Comparison of ENCODE assay signal across 12 cellular contexts in the genomic region with DNA sequence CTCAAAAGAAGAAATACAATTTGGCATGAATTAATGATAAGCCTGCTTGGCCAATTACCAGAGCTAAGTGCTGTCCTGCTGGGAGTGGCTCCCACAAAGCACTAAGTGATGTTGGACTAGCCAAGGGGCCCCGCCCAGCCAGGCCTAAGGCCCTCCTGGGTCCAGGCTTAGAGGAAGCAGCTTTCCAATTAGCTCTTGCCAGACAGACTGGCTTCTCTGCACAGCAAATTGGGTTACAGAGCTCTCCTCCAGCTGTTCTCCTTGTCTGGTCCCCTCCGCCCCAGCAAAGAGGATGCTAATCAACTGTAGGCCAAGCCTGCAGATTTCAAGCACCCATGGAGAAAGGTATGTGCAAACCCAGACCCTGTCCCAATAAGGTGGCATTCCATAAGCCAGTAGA.
DNase-seq lines count a peak whose midpoint lies in the region; ATAC-seq and TF ChIP-seq lines count a peak whose summit lies in the region.
"Had no signal": no experiment of that assay in that cellular context is flagged by ENCODE, and none has a peak within 500 bp of the region (broad histone marks: within the 10 kb centered on the region; RNA-seq: fewer than 3 reads in every experiment).

No MANE protein-coding gene starts in this region.

- no peak for TF ChIP-seq POLR2A in right lobe of liver (IDR thresholded peaks at IDR 0.05)

- no peaks in the 10 kb centered on the region for H3K27me3 ChIP-seq in BE2C
- no peaks in the 10 kb centered on the region for H3K27me3 ChIP-seq in CD8-positive, alpha-beta memory T cell (ENCODE audit: insufficient read depth, low read length, poor library complexity, severe bottlenecking)
- no peaks in the 10 kb centered on the region for H3K27me3 ChIP-seq in right lobe of liver

- H3K27me3 Mint-ChIP-seq in CD8-positive, alpha-beta memory T cell, result peaks cover 11 to 20% of the 10 kb centered on the region in 2 donors

- H3K4me1 Mint-ChIP-seq in CD8-positive, alpha-beta memory T cell, result no peaks in the 10 kb centered on the region
- H3K4me1 Mint-ChIP-seq: B cell had no signal

- no peaks in the 10 kb centered on the region for H3K9me3 ChIP-seq in BE2C
- no peaks in the 10 kb centered on the region for H3K9me3 ChIP-seq in CD8-positive, alpha-beta memory T cell (ENCODE audit: low read length)
- H3K9me3 ChIP-seq in right lobe of liver, result no peaks in the 10 kb centered on the region

- no peak overlapping the region for H3K27ac Mint-ChIP-seq in CD8-positive, alpha-beta memory T cell
- H3K27ac Mint-ChIP-seq: B cell; T-helper 2 cell treated with Interferon-gamma antibody and Interleukin-4, amounts not matched to agents 5 μg/mL and 100 μg/mL, for 36 hours had no signal

- ATAC-seq in SK-N-SH treated with all-trans-retinoic acid at 6 μM for 48 hours (peak; percentile 47), right lobe of liver (no peak)

- no peak overlapping the region for H3K4me3 Mint-ChIP-seq in CD8-positive, alpha-beta memory T cell
- H3K4me3 Mint-ChIP-seq: B cell; T-helper 2 cell treated with Interferon-gamma antibody and Interleukin-4, amounts not matched to agents 5 μg/mL and 100 μg/mL, for 36 hours had no signal

- intact Hi-C loops in right lobe of liver (cut with DNase I), result no loop called here

- peaks cover 0 to 3% (median 0%) of the 10 kb centered on the region in 5 donors for H3K9me3 Mint-ChIP-seq in CD8-positive, alpha-beta memory T cell
- H3K9me3 Mint-ChIP-seq: T-helper 2 cell treated with Interferon-gamma antibody and Interleukin-4, amounts not matched to agents 5 μg/mL and 100 μg/mL, for 36 hours had no signal

- 56% methylated on average over 2 of the region's 2 CpGs for WGBS in right lobe of liver (ENCODE audit: insufficient coverage, low coverage, low lambda C conversion rate, missing lambda C conversion rate)

- POLR2A ChIA-PET in CD8-positive, alpha-beta memory T cell (lab: Charles Lee), result no interaction called here

- H3K4me1 ChIP-seq in BE2C (peaks cover 43% of the 10 kb centered on the region), right lobe of liver (no peaks in the 10 kb centered on the region)
- no peaks in the 10 kb centered on the region for H3K4me1 ChIP-seq in CD8-positive, alpha-beta memory T cell (ENCODE audit: insufficient read depth, low read length)

- H3K36me3 Mint-ChIP-seq in CD8-positive, alpha-beta memory T cell, result no peaks in the 10 kb centered on the region

- CTCF ChIA-PET in CD8-positive, alpha-beta memory T cell (lab: Charles Lee), result no interaction called here

- H3K27ac ChIP-seq in CD8-positive, alpha-beta memory T cell (ENCODE audit: low read depth, low read length), result no peak overlapping the region
- no peak overlapping the region for H3K27ac ChIP-seq in right lobe of liver

- DNase-seq in BE2C, result peak; percentile 93
- peak; percentile 29 for DNase-seq in D341Med (ENCODE audit: low spot score)
- peak; percentile 38 for DNase-seq in NCI-H446 treated with DMSO at 0.1 percent for 48 hours (lab: John Stamatoyannopoulos, UW)
- DNase-seq in CD8-positive, alpha-beta memory T cell, result no peak
- no peak for DNase-seq in GDM1 (lab: John Stamatoyannopoulos, UW)
- no peak for DNase-seq in right lobe of liver
- DNase-seq: HCEC 1CT, NCI-H2107, NCI-H526 treated with DMSO at 0.1 percent for 48 hours had no signal

- no peaks in the 10 kb centered on the region for H3K36me3 ChIP-seq in BE2C
- no peaks in the 10 kb centered on the region for H3K36me3 ChIP-seq in CD8-positive, alpha-beta memory T cell (ENCODE audit: insufficient read depth, low read length)
- no peaks in the 10 kb centered on the region for H3K36me3 ChIP-seq in right lobe of liver

- no peak for TF ChIP-seq CTCF in BE2C (IDR thresholded peaks at IDR 0.05; ENCODE audit: low read depth, low read length)
- TF ChIP-seq CTCF in right lobe of liver (IDR thresholded peaks at IDR 0.05), result no peak

- no peak overlapping the region; the same call in 1 of the 2 replicates for H3K4me3 ChIP-seq in BE2C (ENCODE audit: low read depth, low read length)
- H3K4me3 ChIP-seq in CD8-positive, alpha-beta memory T cell (ENCODE audit: low read length), result no peak overlapping the region
- no peak overlapping the region for H3K4me3 ChIP-seq in right lobe of liver

TF ChIP-seq in SK-N-SH treated with all-trans-retinoic acid at 6 μM for 48 hours, 23 proteins besides CTCF, POLR2A, EP300 and RAD21:
- TF ChIP-seq RARB (CRISPR knock-in tag; IDR thresholded peaks at IDR 0.05) (no peak), ZC3H10 (CRISPR knock-in tag; IDR thresholded peaks at IDR 0.05) (no peak), ARNTL (CRISPR knock-in tag; IDR thresholded peaks at IDR 0.05; ENCODE audit: borderline replicate concordance, low read depth) (no peak), ZNF565 (CRISPR knock-in tag; conservative IDR thresholded peaks at IDR 0.05; ENCODE audit: low read depth) (0 out of 2 replicates have a peak, but pooled peaks have one; percentile 24), TCF4 (CRISPR knock-in tag; IDR thresholded peaks at IDR 0.05; ENCODE audit: borderline replicate concordance) (peak; percentile 79; the same call in 1 of the 2 replicates), ZNF8 (CRISPR knock-in tag; IDR thresholded peaks at IDR 0.05) (0 out of 2 replicates have a peak, but pooled peaks have one; percentile 19), OSR1 (CRISPR knock-in tag; IDR thresholded peaks at IDR 0.05) (no peak), GLIS3 (CRISPR knock-in tag; IDR thresholded peaks at IDR 0.05) (no peak), ISL1 (CRISPR knock-in tag; IDR thresholded peaks at IDR 0.05) (no peak), ZNF70 (CRISPR knock-in tag; IDR thresholded peaks at IDR 0.05) (peak; percentile 57; the same call in 1 of the 2 replicates), CSDC2 (CRISPR knock-in tag; IDR thresholded peaks at IDR 0.05) (no peak)
- TF ChIP-seq, protein P1, sequence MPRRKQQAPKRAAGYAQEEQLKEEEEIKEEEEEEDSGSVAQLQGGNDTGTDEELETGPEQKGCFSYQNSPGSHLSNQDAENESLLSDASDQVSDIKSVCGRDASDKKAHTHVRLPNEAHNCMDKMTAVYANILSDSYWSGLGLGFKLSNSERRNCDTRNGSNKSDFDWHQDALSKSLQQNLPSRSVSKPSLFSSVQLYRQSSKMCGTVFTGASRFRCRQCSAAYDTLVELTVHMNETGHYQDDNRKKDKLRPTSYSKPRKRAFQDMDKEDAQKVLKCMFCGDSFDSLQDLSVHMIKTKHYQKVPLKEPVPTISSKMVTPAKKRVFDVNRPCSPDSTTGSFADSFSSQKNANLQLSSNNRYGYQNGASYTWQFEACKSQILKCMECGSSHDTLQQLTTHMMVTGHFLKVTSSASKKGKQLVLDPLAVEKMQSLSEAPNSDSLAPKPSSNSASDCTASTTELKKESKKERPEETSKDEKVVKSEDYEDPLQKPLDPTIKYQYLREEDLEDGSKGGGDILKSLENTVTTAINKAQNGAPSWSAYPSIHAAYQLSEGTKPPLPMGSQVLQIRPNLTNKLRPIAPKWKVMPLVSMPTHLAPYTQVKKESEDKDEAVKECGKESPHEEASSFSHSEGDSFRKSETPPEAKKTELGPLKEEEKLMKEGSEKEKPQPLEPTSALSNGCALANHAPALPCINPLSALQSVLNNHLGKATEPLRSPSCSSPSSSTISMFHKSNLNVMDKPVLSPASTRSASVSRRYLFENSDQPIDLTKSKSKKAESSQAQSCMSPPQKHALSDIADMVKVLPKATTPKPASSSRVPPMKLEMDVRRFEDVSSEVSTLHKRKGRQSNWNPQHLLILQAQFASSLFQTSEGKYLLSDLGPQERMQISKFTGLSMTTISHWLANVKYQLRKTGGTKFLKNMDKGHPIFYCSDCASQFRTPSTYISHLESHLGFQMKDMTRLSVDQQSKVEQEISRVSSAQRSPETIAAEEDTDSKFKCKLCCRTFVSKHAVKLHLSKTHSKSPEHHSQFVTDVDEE (CRISPR knock-in tag; IDR thresholded peaks at IDR 0.05), result peak; percentile 78

Comparison
In these comparisons a context has a peak if more than half of its experiments do, and no peak if none do; other contexts are left out.
1. DNase-seq: peak in BE2C (single experiment), D341Med (single experiment) and NCI-H446 treated with DMSO at 0.1 percent for 48 hours (single experiment); none in CD8-positive, alpha-beta memory T cell (0 of 5), GDM1 (single experiment) and right lobe of liver (0 of 3).